16 cellular contexts compared by ENCODE assay signal in genomic region chr4:143341186-143341755, GRCh38. TPM values are rescaled to one million over a fixed set of nuclear protein-coding genes. Genes with fewer than 3 reads are reported as not detected.
DNase-seq lines count a peak whose midpoint lies in the region; ATAC-seq and TF ChIP-seq lines count a peak whose summit lies in the region.
"Had no signal": no experiment of that assay in that cellular context is flagged by ENCODE, and none has a peak within 500 bp of the region (broad histone marks: within the 10 kb centered on the region; RNA-seq: fewer than 3 reads in every experiment).

No MANE protein-coding gene starts in this region.

- H3K9me3 Mint-ChIP-seq in HFFc6, result no peaks in the 10 kb centered on the region
- H3K9me3 Mint-ChIP-seq: activated naive CD8-positive, alpha-beta T cell treated with anti-CD3 and anti-CD28 coated beads, Interleukin-2, amount 10 ng/mL, durations not matched to agents 7 days and 5 days; H9; neural progenitor cell had no signal

- no peaks in the 10 kb centered on the region for H3K36me3 ChIP-seq in tibial nerve
- H3K36me3 ChIP-seq: neural progenitor cell, uterus had no signal

- H3K9me3 ChIP-seq in tibial nerve, result no peaks in the 10 kb centered on the region
- H3K9me3 ChIP-seq: uterus had no signal

- DNase-seq in Right ventricle myocardium inferior (ENCODE audit: missing footprints) (no peak), left cardiac atrium (no peak), caudate nucleus (lab: John Stamatoyannopoulos, UW) (peak in 2 of 61 donors; percentile 8 to 14), mesenteric fat pad (ENCODE audit: low spot score) (peak; percentile 64), tibial nerve (ENCODE audit: low spot score in 2 of 2) (no peak), HFFc6 (no peak)
- DNase-seq in effector CD8-positive, alpha-beta T cell (lab: John Stamatoyannopoulos, UW), result no peak
- DNase-seq: activated naive CD8-positive, alpha-beta T cell treated with anti-CD3 and anti-CD28 coated beads, Interleukin-2, amount 10 ng/mL, durations not matched to agents 7 days and 5 days; activated T-cell treated with anti-CD3 and anti-CD28 coated beads, Interleukin-2, amount 50 U/mL, for 48 hours; foreskin melanocyte; GF-D8; H9; stimulated activated CD4-positive, alpha-beta T cell treated with anti-CD3 and anti-CD28 coated beads, Interleukin-4, amount 100 ng/mL, for 1 hour; uterus had no signal

- H3K4me3 ChIP-seq in tibial nerve, result peak overlapping the region in 1 of 4 donors; percentile 9
- H3K4me3 ChIP-seq: neural progenitor cell, uterus had no signal

- TF ChIP-seq CTCF in tibial nerve (IDR thresholded peaks at IDR 0.05) (no peak), HFFc6 (IDR thresholded peaks at IDR 0.05) (no peak)

- ATAC-seq in Right ventricle myocardium inferior (peak; percentile 25), left cardiac atrium (no peak), GM21390 (IDR thresholded peaks at IDR 0.05; ENCODE audit: unreplicated experiment) (no peak)

- peak overlapping the region; percentile 65 for H3K27ac ChIP-seq in caudate nucleus (ENCODE audit: low read depth, low read length)
- peak overlapping the region in 2 of 4 donors; percentile 48 to 95 for H3K27ac ChIP-seq in tibial nerve
- H3K27ac ChIP-seq: neural progenitor cell had no signal

- H3K27me3 Mint-ChIP-seq in HFFc6 (ENCODE audit: insufficient read depth), result peaks cover 3% of the 10 kb centered on the region; the same call in 1 of the 2 replicates

- TF ChIP-seq EP300 in tibial nerve (IDR thresholded peaks at IDR 0.05), result no peak

- intact Hi-C loops in Right ventricle myocardium inferior (cut with DNase I), result no loop called here
- intact Hi-C loops in left cardiac atrium (cut with DNase I), result no loop called here

- no peak overlapping the region for H3K4me3 Mint-ChIP-seq in HFFc6
- H3K4me3 Mint-ChIP-seq: activated naive CD8-positive, alpha-beta T cell treated with anti-CD3 and anti-CD28 coated beads, Interleukin-2, amount 10 ng/mL, durations not matched to agents 7 days and 5 days; H9; neural progenitor cell had no signal

- peaks cover 27% of the 10 kb centered on the region for H3K4me1 Mint-ChIP-seq in HFFc6 (ENCODE audit: low read depth)

- no peaks in the 10 kb centered on the region for H3K36me3 Mint-ChIP-seq in HFFc6 (ENCODE audit: low read depth)
- H3K36me3 Mint-ChIP-seq: activated naive CD8-positive, alpha-beta T cell treated with anti-CD3 and anti-CD28 coated beads, Interleukin-2, amount 10 ng/mL, durations not matched to agents 7 days and 5 days; neural progenitor cell had no signal

- H3K27ac Mint-ChIP-seq in HFFc6, result no peak overlapping the region
- H3K27ac Mint-ChIP-seq: activated naive CD8-positive, alpha-beta T cell treated with anti-CD3 and anti-CD28 coated beads, Interleukin-2, amount 10 ng/mL, durations not matched to agents 7 days and 5 days; H9; neural progenitor cell had no signal

- H3K4me1 ChIP-seq in tibial nerve, result peaks cover 0 to 43% (median 26%) of the 10 kb centered on the region in 4 donors

- WGBS in tibial nerve, 2 donors, result 77 to 78% methylated on average over 2 of the region's 2 CpGs

- no peaks in the 10 kb centered on the region for H3K27me3 ChIP-seq in tibial nerve
- H3K27me3 ChIP-seq: neural progenitor cell, uterus had no signal

- TF ChIP-seq POLR2A in tibial nerve (IDR thresholded peaks at IDR 0.05), result no peak

RNA-seq across cellular contexts. Expression of gene GAB1, which starts 4.6 kb away (rescaled TPM):
- total RNA-seq in Right ventricle myocardium inferior (77.4 TPM), left cardiac atrium (10 to 100 TPM; 35.4 to 55.7 TPM), mesenteric fat pad (30.2 TPM), tibial nerve (100 to 1,000 TPM in 1 of 4 donors, 10 to 100 TPM in 3; 50.7 to 123 (median 81.4) TPM)
- 1 to 10 TPM; 6.6 to 8.9 (median 6.9) TPM for total RNA-seq in HFFc6 (2021; fragmentation: NEBNext Ultra II Directional; extraction: Animal tissue kit (Norgen Biotek cat#: 25700))
